Comparison of ENCODE assay signal across 21 cellular contexts in the genomic region with DNA sequence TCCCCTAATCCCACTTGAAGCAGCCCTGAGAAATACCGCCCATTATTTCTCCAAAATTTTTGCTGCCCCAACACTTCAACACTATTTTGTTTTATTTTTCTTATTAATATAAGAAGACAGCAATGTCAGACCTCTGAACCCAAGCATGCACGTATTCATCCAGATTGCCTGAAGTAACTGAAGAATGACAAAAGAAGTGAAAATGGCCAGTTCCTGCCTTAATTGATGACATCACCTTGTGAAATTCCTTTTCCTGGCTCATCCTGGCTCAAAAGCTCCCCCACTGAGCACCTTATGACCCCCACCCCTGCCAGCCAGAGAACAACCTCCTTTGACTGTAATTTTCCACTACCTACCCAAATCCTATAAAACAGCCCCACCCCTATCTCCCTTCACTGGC. TPM values are rescaled to one million over a fixed set of nuclear protein-coding genes. Genes with fewer than 3 reads are reported as not detected.
"Had no signal": no experiment of that assay in that cellular context is flagged by ENCODE, and none has a peak within 500 bp of the region (broad histone marks: within the 10 kb centered on the region; RNA-seq: fewer than 3 reads in every experiment).

No MANE protein-coding gene starts in this region.

RNA-seq across cellular contexts. Expression of a gene that starts 29.8 kb away (rescaled TPM):
- total RNA-seq: activated B cell treated with CpG ODN at 0.5 μM for 24 hours; activated CD4-positive, alpha-beta memory T cell treated with anti-CD3 and anti-CD28 coated beads for 36 hours; activated CD4-positive, alpha-beta T cell treated with anti-CD3 and anti-CD28 coated beads, Interleukin-2, amount 10 ng/mL, durations not matched to agents 24 days and 14 days; activated CD8-positive, alpha-beta memory T cell treated with anti-CD3 and anti-CD28 coated beads for 36 hours; activated CD8-positive, alpha-beta T cell treated with anti-CD3 and anti-CD28 coated beads for 36 hours; activated naive CD4-positive, alpha-beta T cell treated with anti-CD3 and anti-CD28 coated beads for 36 hours; activated naive CD4-positive, alpha-beta T cell treated with anti-CD3 and anti-CD28 coated beads, Interleukin-2, amount 50 U/mL, for 72 hours; activated naive CD8-positive, alpha-beta T cell treated with anti-CD3 and anti-CD28 coated beads for 36 hours; activated T-cell treated with anti-CD3 and anti-CD28 coated beads, Interleukin-2, amount 50 U/mL, for 4 hours; activated T-cell treated with anti-CD3 and anti-CD28 coated beads, Interleukin-2, amount 50 U/mL, for 72 hours; activated T-helper 1 cell treated with anti-CD3 and anti-CD28 coated beads, Interleukin-12 subunit alpha, Interleukin-12 subunit beta, Interleukin-2, Interleukin-4 antibody, amounts not matched to agents 30 ng/mL and 10 ng/mL and 1 ng/mL, durations not matched to agents 14 hours and 24 hours and 36 hours; activated T-helper 17 cell treated with anti-CD3 and anti-CD28 coated beads, Interleukin-2, amount 50 U/mL, for 72 hours; adrenal gland; aorta; astrocyte; body of pancreas; breast epithelium; cardiac septum; cerebellum; T-helper 17 cell; T-helper 2 cell treated with Interferon-gamma antibody and Interleukin-4, amounts not matched to agents 100 ng/mL and 5 ng/mL, for 36 hours had no signal
- polyA plus RNA-seq: adrenal gland, aorta had no signal

RNA-seq across cellular contexts. Expression of a gene that starts 49.0 kb away (rescaled TPM):
- total RNA-seq: activated CD4-positive, alpha-beta memory T cell treated with anti-CD3 and anti-CD28 coated beads for 36 hours; activated CD4-positive, alpha-beta T cell treated with anti-CD3 and anti-CD28 coated beads, Interleukin-2, amount 10 ng/mL, durations not matched to agents 24 days and 14 days; activated CD8-positive, alpha-beta memory T cell treated with anti-CD3 and anti-CD28 coated beads for 36 hours; activated CD8-positive, alpha-beta T cell treated with anti-CD3 and anti-CD28 coated beads for 36 hours; activated naive CD4-positive, alpha-beta T cell treated with anti-CD3 and anti-CD28 coated beads for 36 hours; activated naive CD8-positive, alpha-beta T cell treated with anti-CD3 and anti-CD28 coated beads for 36 hours; activated T-cell treated with anti-CD3 and anti-CD28 coated beads, Interleukin-2, amount 50 U/mL, for 4 hours; activated T-cell treated with anti-CD3 and anti-CD28 coated beads, Interleukin-2, amount 50 U/mL, for 72 hours; activated T-helper 1 cell treated with anti-CD3 and anti-CD28 coated beads, Interleukin-12 subunit alpha, Interleukin-12 subunit beta, Interleukin-2, Interleukin-4 antibody, amounts not matched to agents 30 ng/mL and 10 ng/mL and 1 ng/mL, durations not matched to agents 14 hours and 24 hours and 36 hours; activated T-helper 17 cell treated with anti-CD3 and anti-CD28 coated beads, Interleukin-2, amount 50 U/mL, for 72 hours; astrocyte; body of pancreas; breast epithelium; cardiac septum; cerebellum; T-helper 17 cell; T-helper 2 cell treated with Interferon-gamma antibody and Interleukin-4, amounts not matched to agents 100 ng/mL and 5 ng/mL, for 36 hours had no signal
- polyA plus RNA-seq: adrenal gland, aorta had no signal
